ENCODE assay signal across 8 cellular contexts in genomic region chr5:123511648-123512605, GRCh38. TPM values are rescaled to one million over a fixed set of nuclear protein-coding genes. Genes with fewer than 3 reads are reported as not detected.
DNase-seq lines count a peak whose midpoint lies in the region; ATAC-seq and TF ChIP-seq lines count a peak whose summit lies in the region.

Gene CSNK1G3 (plus strand): TSS chr5:123512177. CDS start chr5:123545664, 33,487 bp downstream.

- H3K9me3 Mint-ChIP-seq in HFFc6, result no peaks in the 10 kb centered on the region
- H3K9me3 Mint-ChIP-seq in activated naive CD4-positive, alpha-beta T cell treated with anti-CD3 and anti-CD28 coated beads, Interleukin-2, amount 50 U/mL, for 24 hours, result no peaks in the 10 kb centered on the region

- peaks cover 8% of the 10 kb centered on the region for H3K27me3 Mint-ChIP-seq in HFFc6 (ENCODE audit: insufficient read depth)
- no peaks in the 10 kb centered on the region for H3K27me3 Mint-ChIP-seq in activated naive CD4-positive, alpha-beta T cell treated with anti-CD3 and anti-CD28 coated beads, Interleukin-2, amount 50 U/mL, for 24 hours

- H3K4me3 ChIP-seq in GM08714 (ENCODE audit: low read length) (peak within 1 kb of the TSS; percentile 86), NB4 (ENCODE audit: low read depth, low read length) (peak within 1 kb of the TSS; percentile 89)

- DNase-seq in HFFc6 (peak; percentile 98), NB4 (ENCODE audit: low read depth) (peak; percentile 95), germinal center (ENCODE audit: low spot score) (peak; percentile 95), non-pigmented ciliary epithelial cell (ENCODE audit: low read depth) (peak; percentile 87), superior temporal gyrus (ENCODE audit: extremely low spot score) (peak; percentile 98)

- H3K4me1 Mint-ChIP-seq in HFFc6 (ENCODE audit: low read depth), result peaks cover 48% of the 10 kb centered on the region
- peaks cover 51% of the 10 kb centered on the region for H3K4me1 Mint-ChIP-seq in activated naive CD4-positive, alpha-beta T cell treated with anti-CD3 and anti-CD28 coated beads, Interleukin-2, amount 50 U/mL, for 24 hours

- TF ChIP-seq CTCF in HFFc6 (IDR thresholded peaks at IDR 0.05), result peak; percentile 24; the same call in 1 of the 2 replicates
- no peak for TF ChIP-seq CTCF in NB4 (IDR thresholded peaks at IDR 0.05; ENCODE audit: low read depth, low read length)

- peak; percentile 98 for ATAC-seq in SK-N-SH treated with all-trans-retinoic acid at 6 μM for 48 hours

- TF ChIP-seq POLR2A in NB4 (IDR thresholded peaks at IDR 0.05; ENCODE audit: extremely low read depth, insufficient read length), result peak; percentile 92

- no peaks in the 10 kb centered on the region for H3K36me3 Mint-ChIP-seq in HFFc6 (ENCODE audit: low read depth)
- H3K36me3 Mint-ChIP-seq in activated naive CD4-positive, alpha-beta T cell treated with anti-CD3 and anti-CD28 coated beads, Interleukin-2, amount 50 U/mL, for 24 hours, result peaks cover 3% of the 10 kb centered on the region

- peak within 1 kb of the TSS; percentile 95 for H3K27ac Mint-ChIP-seq in HFFc6
- H3K27ac Mint-ChIP-seq in activated naive CD4-positive, alpha-beta T cell treated with anti-CD3 and anti-CD28 coated beads, Interleukin-2, amount 50 U/mL, for 24 hours, result peak within 1 kb of the TSS; percentile 97

- peak within 1 kb of the TSS; percentile 93 for H3K4me3 Mint-ChIP-seq in HFFc6
- peak within 1 kb of the TSS; percentile 98 for H3K4me3 Mint-ChIP-seq in activated naive CD4-positive, alpha-beta T cell treated with anti-CD3 and anti-CD28 coated beads, Interleukin-2, amount 50 U/mL, for 24 hours

TF ChIP-seq in SK-N-SH treated with all-trans-retinoic acid at 6 μM for 48 hours, 23 proteins besides CTCF, POLR2A, EP300 and RAD21:
- TF ChIP-seq CSDC2 (CRISPR knock-in tag; IDR thresholded peaks at IDR 0.05) (no peak), TSHZ2 (CRISPR knock-in tag; IDR thresholded peaks at IDR 0.05) (peak; percentile 3; the same call in 1 of the 2 replicates)

RNA-seq across cellular contexts. Expression of gene CSNK1G3, which starts in this region (rescaled TPM):
- 10 to 100 TPM; 28.9 to 40.0 (median 33.3) TPM for total RNA-seq in HFFc6 (2021; fragmentation: NEBNext Ultra II Directional; extraction: Animal tissue kit (Norgen Biotek cat#: 25700))

Comparison
In these comparisons a context has a peak if more than half of its experiments do, and no peak if none do; other contexts are left out.
1. Peak in every context shown above with its lines: DNase-seq, ATAC-seq and H3K4me3 ChIP-seq.